ENCODE assay signal across 9 cellular contexts in genomic region chr3:47379488-47379899, GRCh38. TPM values are rescaled to one million over a fixed set of nuclear protein-coding genes. Genes with fewer than 3 reads are reported as not detected.
DNase-seq lines count a peak whose midpoint lies in the region; ATAC-seq lines count a peak whose summit lies in the region.
"Had no signal": no experiment of that assay in that cellular context is flagged by ENCODE, and none has a peak within 500 bp of the region (broad histone marks: within the 10 kb centered on the region; RNA-seq: fewer than 3 reads in every experiment).

No MANE protein-coding gene starts in this region.

- peaks cover 32% of the 10 kb centered on the region for H3K4me1 Mint-ChIP-seq in T-helper 1 cell treated with Interleukin-12 subunit alpha and Interleukin-12 subunit beta and Interleukin-4 antibody, amounts not matched to agents 30 μg/mL and 1 μg/mL, for 36 hours (ENCODE audit: low read depth)
- peaks cover 41% of the 10 kb centered on the region for H3K4me1 Mint-ChIP-seq in activated T-helper 1 cell treated with anti-CD3 and anti-CD28 coated beads, Interleukin-12 subunit alpha, Interleukin-12 subunit beta, Interleukin-2, Interleukin-4 antibody, amounts not matched to agents 30 ng/mL and 10 ng/mL and 1 ng/mL, durations not matched to agents 14 hours and 24 hours and 36 hours (ENCODE audit: low read depth)
- H3K4me1 Mint-ChIP-seq in stimulated activated naive B cell treated with anti-CD40 and anti-IgM and Interleukin-4, amounts not matched to agents 10 μg/mL and 1 μg/mL and 100 μg/mL, for 72 hours: peaks cover 29 to 57% of the 10 kb centered on the region in 2 donors

- H3K4me3 ChIP-seq in iPS-18c (ENCODE audit: insufficient read depth, low read depth, low read length): peak overlapping the region; percentile 100; the same call in 1 of the 2 replicates

- DNase-seq in T-helper 1 cell (no peak), dermis blood vessel endothelial cell (no peak), NCI-H446 (lab: John Stamatoyannopoulos, UW) (no peak)
- no peak for DNase-seq in activated T-helper 1 cell treated with anti-CD3 and anti-CD28 coated beads, Interleukin-12 subunit alpha, Interleukin-12 subunit beta, Interleukin-2, Interleukin-4 antibody, amounts not matched to agents 30 ng/mL and 10 ng/mL and 1 ng/mL, durations not matched to agents 14 hours and 24 hours and 36 hours (ENCODE audit: low spot score)
- DNase-seq in stimulated activated naive B cell treated with anti-CD40 and anti-IgM and Interleukin-4, amounts not matched to agents 10 μg/mL and 1 μg/mL and 100 μg/mL, for 72 hours: no peak
- DNase-seq: midbrain had no signal

- peaks cover 12% of the 10 kb centered on the region for H3K36me3 Mint-ChIP-seq in T-helper 1 cell treated with Interleukin-12 subunit alpha and Interleukin-12 subunit beta and Interleukin-4 antibody, amounts not matched to agents 30 μg/mL and 1 μg/mL, for 36 hours (ENCODE audit: low read depth)
- H3K36me3 Mint-ChIP-seq in activated T-helper 1 cell treated with anti-CD3 and anti-CD28 coated beads, Interleukin-12 subunit alpha, Interleukin-12 subunit beta, Interleukin-2, Interleukin-4 antibody, amounts not matched to agents 30 ng/mL and 10 ng/mL and 1 ng/mL, durations not matched to agents 14 hours and 24 hours and 36 hours (ENCODE audit: low read depth): peaks cover 14% of the 10 kb centered on the region
- peaks cover 15 to 27% of the 10 kb centered on the region in 2 donors for H3K36me3 Mint-ChIP-seq in stimulated activated naive B cell treated with anti-CD40 and anti-IgM and Interleukin-4, amounts not matched to agents 10 μg/mL and 1 μg/mL and 100 μg/mL, for 72 hours

- ATAC-seq in stimulated activated naive B cell treated with anti-CD40 and anti-IgM and Interleukin-4, amounts not matched to agents 10 μg/mL and 1 μg/mL and 100 μg/mL, for 72 hours (replicated peaks): no peak
- no peak for ATAC-seq in GM19351 (IDR thresholded peaks at IDR 0.05; ENCODE audit: unreplicated experiment)

- intact Hi-C loops in activated T-helper 1 cell treated with anti-CD3 and anti-CD28 coated beads, Interleukin-12 subunit alpha, Interleukin-12 subunit beta, Interleukin-2, Interleukin-4 antibody, amounts not matched to agents 30 ng/mL and 10 ng/mL and 1 ng/mL, durations not matched to agents 14 hours and 24 hours and 36 hours (cut with micrococcal nuclease): no loop called here

- no peaks in the 10 kb centered on the region for H3K9me3 Mint-ChIP-seq in T-helper 1 cell treated with Interleukin-12 subunit alpha and Interleukin-12 subunit beta and Interleukin-4 antibody, amounts not matched to agents 30 μg/mL and 1 μg/mL, for 36 hours
- no peaks in the 10 kb centered on the region for H3K9me3 Mint-ChIP-seq in activated T-helper 1 cell treated with anti-CD3 and anti-CD28 coated beads, Interleukin-12 subunit alpha, Interleukin-12 subunit beta, Interleukin-2, Interleukin-4 antibody, amounts not matched to agents 30 ng/mL and 10 ng/mL and 1 ng/mL, durations not matched to agents 14 hours and 24 hours and 36 hours
- H3K9me3 Mint-ChIP-seq in stimulated activated naive B cell treated with anti-CD40 and anti-IgM and Interleukin-4, amounts not matched to agents 10 μg/mL and 1 μg/mL and 100 μg/mL, for 72 hours: no peaks in the 10 kb centered on the region

- no peaks in the 10 kb centered on the region for H3K9me3 ChIP-seq in iPS-18c (ENCODE audit: control insufficient read depth, insufficient read depth, low read length)

- peak overlapping the region; percentile 99 for H3K4me3 Mint-ChIP-seq in T-helper 1 cell treated with Interleukin-12 subunit alpha and Interleukin-12 subunit beta and Interleukin-4 antibody, amounts not matched to agents 30 μg/mL and 1 μg/mL, for 36 hours
- peak overlapping the region; percentile 100 for H3K4me3 Mint-ChIP-seq in activated T-helper 1 cell treated with anti-CD3 and anti-CD28 coated beads, Interleukin-12 subunit alpha, Interleukin-12 subunit beta, Interleukin-2, Interleukin-4 antibody, amounts not matched to agents 30 ng/mL and 10 ng/mL and 1 ng/mL, durations not matched to agents 14 hours and 24 hours and 36 hours
- H3K4me3 Mint-ChIP-seq in stimulated activated naive B cell treated with anti-CD40 and anti-IgM and Interleukin-4, amounts not matched to agents 10 μg/mL and 1 μg/mL and 100 μg/mL, for 72 hours: peak overlapping the region; percentile 94 to 100

- no peaks in the 10 kb centered on the region for H3K27me3 Mint-ChIP-seq in T-helper 1 cell treated with Interleukin-12 subunit alpha and Interleukin-12 subunit beta and Interleukin-4 antibody, amounts not matched to agents 30 μg/mL and 1 μg/mL, for 36 hours (ENCODE audit: low read depth)
- no peaks in the 10 kb centered on the region for H3K27me3 Mint-ChIP-seq in activated T-helper 1 cell treated with anti-CD3 and anti-CD28 coated beads, Interleukin-12 subunit alpha, Interleukin-12 subunit beta, Interleukin-2, Interleukin-4 antibody, amounts not matched to agents 30 ng/mL and 10 ng/mL and 1 ng/mL, durations not matched to agents 14 hours and 24 hours and 36 hours (ENCODE audit: insufficient read depth)
- H3K27me3 Mint-ChIP-seq in stimulated activated naive B cell treated with anti-CD40 and anti-IgM and Interleukin-4, amounts not matched to agents 10 μg/mL and 1 μg/mL and 100 μg/mL, for 72 hours: no peaks in the 10 kb centered on the region

- peak overlapping the region; percentile 100 for H3K27ac Mint-ChIP-seq in T-helper 1 cell treated with Interleukin-12 subunit alpha and Interleukin-12 subunit beta and Interleukin-4 antibody, amounts not matched to agents 30 μg/mL and 1 μg/mL, for 36 hours
- H3K27ac Mint-ChIP-seq in activated T-helper 1 cell treated with anti-CD3 and anti-CD28 coated beads, Interleukin-12 subunit alpha, Interleukin-12 subunit beta, Interleukin-2, Interleukin-4 antibody, amounts not matched to agents 30 ng/mL and 10 ng/mL and 1 ng/mL, durations not matched to agents 14 hours and 24 hours and 36 hours: peak overlapping the region; percentile 100
- H3K27ac Mint-ChIP-seq in stimulated activated naive B cell treated with anti-CD40 and anti-IgM and Interleukin-4, amounts not matched to agents 10 μg/mL and 1 μg/mL and 100 μg/mL, for 72 hours: peak overlapping the region; percentile 98

RNA-seq across cellular contexts. Expression of gene PTPN23, which starts 1.3 kb away (rescaled TPM):
- 33.7 and 35.1 TPM in 2 replicates for total RNA-seq in activated T-helper 1 cell treated with anti-CD3 and anti-CD28 coated beads, Interleukin-12 subunit alpha, Interleukin-12 subunit beta, Interleukin-2, Interleukin-4 antibody, amounts not matched to agents 30 ng/mL and 10 ng/mL and 1 ng/mL, durations not matched to agents 14 hours and 24 hours and 36 hours
- 21.4 and 41.4 TPM in 2 replicates for total RNA-seq in dermis blood vessel endothelial cell
